In the genomic region with DNA sequence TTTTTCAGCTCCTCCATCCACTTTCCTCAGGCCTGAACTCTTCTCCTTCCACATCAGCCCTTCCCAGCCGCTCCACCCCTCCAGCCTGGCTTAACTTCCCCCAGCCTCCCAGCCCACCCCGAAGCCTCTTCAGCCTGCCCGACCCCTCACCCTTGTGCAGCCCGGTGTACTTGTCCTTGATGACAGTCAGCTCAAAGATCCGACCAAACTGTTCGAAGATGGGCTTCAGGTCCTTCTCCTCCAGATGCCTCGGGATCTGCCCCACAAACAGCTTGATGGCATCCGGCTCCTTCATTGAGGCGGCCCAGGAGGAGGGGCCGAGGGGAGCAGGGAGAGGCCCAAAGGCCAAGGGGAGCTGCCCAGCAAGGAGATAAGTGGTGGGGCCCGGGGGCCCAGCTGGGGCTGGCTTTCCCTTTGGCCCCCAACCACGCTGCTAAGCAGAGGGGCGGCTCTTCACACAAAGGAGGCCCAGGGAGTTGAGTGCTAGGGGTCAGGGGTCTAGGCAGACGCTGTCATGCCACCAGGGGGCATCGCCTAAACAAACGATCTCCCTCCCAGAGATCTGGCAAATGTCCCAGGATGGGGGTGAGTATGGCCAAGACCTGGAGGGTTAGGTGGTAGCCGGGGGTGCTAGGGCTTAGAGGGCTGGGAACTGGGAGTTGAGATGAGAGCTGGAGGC, we compare ENCODE assay signal across 12 cellular contexts. TPM values are rescaled to one million over a fixed set of nuclear protein-coding genes. Genes with fewer than 3 reads are reported as not detected.
A peak's percentile ranks its signal among the peaks of the same experiment; 100 is the strongest.
DNase-seq lines count a peak whose midpoint lies in the region; ATAC-seq and TF ChIP-seq lines count a peak whose summit lies in the region.
"Had no signal": no experiment of that assay in that cellular context is flagged by ENCODE, and none has a peak within 500 bp of the region (broad histone marks: within the 10 kb centered on the region; RNA-seq: fewer than 3 reads in every experiment).

No MANE protein-coding gene starts in this region.

- DNase-seq in ELF-1 (ENCODE audit: low read depth, low spot score) (peak; percentile 78), NAMALWA (ENCODE audit: low spot score) (peak; percentile 60), PC-3 (no peak), islet precursor cell (peak; percentile 57), GDM1 (lab: John Stamatoyannopoulos, UW) (no peak), inferior parietal cortex (ENCODE audit: extremely low spot score) (no peak), left lobe of liver (ENCODE audit: low spot score) (no peak)
- DNase-seq: activated T-cell treated with anti-CD3 and anti-CD28 coated beads, Interleukin-2, amount 50 U/mL, for 24 hours; EL; left cardiac atrium had no signal

- CTCF ChIA-PET in PC-3 (lab: Charles Lee), result interaction anchor here (0.7 kb wide), 1 partner anchor 115 kb away, joined by 3 read pairs; no protein-coding TSS in a partner anchor

- intact Hi-C loops in PC-3 (cut with micrococcal nuclease), result no loop called here

- BruUV-seq in PC-3 (replicated peaks; lab: Mats Ljungman, UMichigan), result no TSS peak

- no peaks in the 10 kb centered on the region for H3F3A ChIP-seq in PC-3 (ENCODE audit: low read length, unreplicated experiment)

- no peaks in the 10 kb centered on the region for H3K9me3 ChIP-seq in PC-3 (ENCODE audit: low read length)

- H3K36me3 ChIP-seq in PC-3 (ENCODE audit: low read depth, low read length), result no peaks in the 10 kb centered on the region

- H3K4me1 ChIP-seq in PC-3 (ENCODE audit: insufficient read depth, low read length), result no peaks in the 10 kb centered on the region

- no peak for ATAC-seq in PC-3
- no peak for ATAC-seq in left lobe of liver
- ATAC-seq in GM21786 (IDR thresholded peaks at IDR 0.05; ENCODE audit: unreplicated experiment), result no peak

- POLR2A ChIA-PET in PC-3 (lab: Charles Lee; ENCODE audit: unreplicated experiment), result no interaction called here

- H3K27ac ChIP-seq in PC-3 (ENCODE audit: low read length), result no peak overlapping the region

- H3K4me2 ChIP-seq in PC-3 (ENCODE audit: low read length), result no peak overlapping the region

- no peaks in the 10 kb centered on the region for H4K20me1 ChIP-seq in PC-3 (ENCODE audit: low read length)

- no peak overlapping the region for H2AFZ ChIP-seq in PC-3 (ENCODE audit: low read length)

- no peaks in the 10 kb centered on the region for H3K9me2 ChIP-seq in PC-3 (replicated peaks; ENCODE audit: low read length)

- H3K4me3 ChIP-seq in PC-3 (ENCODE audit: low read length), result no peak overlapping the region

- TF ChIP-seq CTCF in PC-3 (conservative IDR thresholded peaks at IDR 0.05; ENCODE audit: low read depth, low read length), result peak; percentile 33; the same call in 1 of the 2 replicates

- H3K79me2 ChIP-seq in PC-3 (ENCODE audit: low read length), result no peaks in the 10 kb centered on the region

- peaks cover 3% of the 10 kb centered on the region; the same call in 1 of the 2 replicates for H3K27me3 ChIP-seq in PC-3 (ENCODE audit: low read length)

- H3K9ac ChIP-seq in PC-3 (ENCODE audit: low read length), result no peak overlapping the region

RNA-seq across cellular contexts. Expression of gene CELF3, which starts 0.7 kb away (rescaled TPM):
- total RNA-seq in PC-3 (2014; rRNA removed) (0.07 TPM in 1 of 2 replicates, not detected in the other), left lobe of liver (not detected)
- total RNA-seq: dermis microvascular lymphatic vessel endothelial cell, left cardiac atrium had no signal

RNA-seq across cellular contexts. Expression of gene RIIAD1, which starts 5.5 kb away (rescaled TPM):
- total RNA-seq in PC-3 (2014; rRNA removed) (not detected in 2 replicates), left lobe of liver (not detected)
- total RNA-seq: dermis microvascular lymphatic vessel endothelial cell had no signal

RNA-seq across cellular contexts. Expression of gene MRPL9, which starts 47.4 kb away (rescaled TPM):
- total RNA-seq in PC-3 (2014; rRNA removed) (229 and 260 TPM in 2 replicates), left lobe of liver (26.3 TPM)

Comparison
In these comparisons a context has a peak if more than half of its experiments do, and no peak if none do; other contexts are left out.
1. DNase-seq: peak in ELF-1 (single experiment), NAMALWA (single experiment) and islet precursor cell (single experiment); none in PC-3 (single experiment), GDM1 (single experiment), inferior parietal cortex (single experiment) and left lobe of liver (single experiment).